ENCODE assay signal across 27 cellular contexts in the genomic region with DNA sequence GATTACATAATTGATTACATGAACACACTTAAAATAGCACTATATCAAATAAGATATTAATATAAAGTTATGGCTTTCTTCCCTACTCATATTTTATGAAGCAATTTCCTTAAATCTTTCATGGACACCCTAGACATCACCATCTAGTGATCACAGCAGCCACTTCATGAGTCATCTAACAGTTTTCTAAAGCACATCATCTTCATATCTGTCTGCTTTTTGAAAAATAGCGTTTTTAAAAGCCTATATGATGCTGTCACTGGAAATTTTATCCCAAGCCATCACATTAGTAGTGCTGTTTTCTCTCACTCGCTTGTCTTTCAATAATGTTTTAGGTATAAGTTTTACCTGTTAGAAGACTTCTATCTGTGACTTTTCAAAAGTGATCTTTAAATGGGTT.
"Had no signal": no experiment of that assay in that cellular context is flagged by ENCODE, and none has a peak within 500 bp of the region (broad histone marks: within the 10 kb centered on the region; RNA-seq: fewer than 3 reads in every experiment).

No MANE protein-coding gene starts in this region.

- H3K36me3 ChIP-seq: colonic mucosa, esophagus muscularis mucosa, esophagus squamous epithelium, gastrocnemius medialis, gastroesophageal sphincter, heart left ventricle, heart right ventricle had no signal

- H3K4me1 ChIP-seq: colonic mucosa, esophagus muscularis mucosa, esophagus squamous epithelium, foreskin keratinocyte, gastrocnemius medialis, gastroesophageal sphincter, heart left ventricle, heart right ventricle had no signal

- H3K4me2 ChIP-seq: hepatocyte had no signal

- H2AFZ ChIP-seq: hepatocyte had no signal

- H3K27ac ChIP-seq: colonic mucosa, coronary artery, dorsolateral prefrontal cortex, epithelial cell of prostate, esophagus muscularis mucosa, esophagus squamous epithelium, foreskin keratinocyte, gastrocnemius medialis, gastroesophageal sphincter, heart left ventricle, heart right ventricle, hepatocyte had no signal

- H3K4me3 ChIP-seq: colonic mucosa, coronary artery, dorsolateral prefrontal cortex, esophagus muscularis mucosa, esophagus squamous epithelium, gastrocnemius medialis, gastroesophageal sphincter, heart left ventricle, heart right ventricle, hepatocyte had no signal

- H3K27me3 ChIP-seq: colonic mucosa, dorsolateral prefrontal cortex, esophagus muscularis mucosa, esophagus squamous epithelium, foreskin keratinocyte, gastrocnemius medialis, gastroesophageal sphincter, heart left ventricle, heart right ventricle, hepatocyte had no signal

- H3K79me2 ChIP-seq: hepatocyte had no signal

- ATAC-seq: effector memory CD8-positive, alpha-beta T cell; esophagus mucosa; foreskin keratinocyte; gastrocnemius medialis; gastroesophageal sphincter; heart left ventricle; heart right ventricle had no signal

- H3K9me3 ChIP-seq: colonic mucosa, esophagus muscularis mucosa, esophagus squamous epithelium, gastrocnemius medialis, gastroesophageal sphincter, heart left ventricle had no signal

- DNase-seq: colonic mucosa; cortex of kidney; dermis blood vessel endothelial cell; dorsolateral prefrontal cortex; effector CD4-positive, alpha-beta T cell; effector CD8-positive, alpha-beta T cell; effector memory CD4-positive, alpha-beta T cell; effector memory CD8-positive, alpha-beta T cell; endodermal cell; erythroblast; esophagus squamous epithelium; foreskin fibroblast; foreskin keratinocyte; foreskin melanocyte; gastrocnemius medialis; glutamatergic neuron; head of caudate nucleus; heart left ventricle; heart right ventricle had no signal

- FAIRE-seq: endometrium, endothelial cell of umbilical vein had no signal
